ENCODE assay signal across 1 cellular context in the genomic region with DNA sequence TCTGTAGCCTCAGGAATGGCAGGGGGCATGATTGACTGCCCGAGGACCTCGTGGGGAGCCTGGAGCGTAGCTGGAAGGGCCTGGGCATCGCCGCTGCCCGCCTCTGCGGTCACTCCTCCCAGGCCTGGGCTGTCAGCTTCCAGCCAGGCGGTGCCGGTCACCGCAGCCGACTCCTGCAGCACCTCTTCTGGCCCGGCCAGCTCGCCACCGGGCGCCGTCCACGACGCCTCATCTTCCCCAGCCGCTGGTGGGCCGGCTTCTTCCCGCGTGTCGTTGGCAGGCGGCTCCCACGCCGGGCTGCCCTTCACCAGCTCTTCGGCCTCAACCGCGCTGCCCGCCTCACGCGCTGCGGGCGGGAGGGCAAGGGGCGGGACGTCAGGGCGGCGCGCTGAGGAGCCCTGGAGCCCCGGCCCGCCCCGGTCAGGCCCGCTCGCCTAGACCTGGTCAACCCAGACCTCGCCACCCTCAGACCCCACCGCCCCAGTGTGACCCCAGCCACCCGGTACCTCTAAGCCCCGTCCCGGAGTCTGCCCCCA.
TF ChIP-seq lines count a peak whose summit lies in the region.

No MANE protein-coding gene starts in this region.

TF ChIP-seq in H1, 55 proteins besides CTCF, POLR2A, EP300 and RAD21 (continued from another document):
- TF ChIP-seq, protein P1, sequence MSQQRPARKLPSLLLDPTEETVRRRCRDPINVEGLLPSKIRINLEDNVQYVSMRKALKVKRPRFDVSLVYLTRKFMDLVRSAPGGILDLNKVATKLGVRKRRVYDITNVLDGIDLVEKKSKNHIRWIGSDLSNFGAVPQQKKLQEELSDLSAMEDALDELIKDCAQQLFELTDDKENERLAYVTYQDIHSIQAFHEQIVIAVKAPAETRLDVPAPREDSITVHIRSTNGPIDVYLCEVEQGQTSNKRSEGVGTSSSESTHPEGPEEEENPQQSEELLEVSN (IDR thresholded peaks at IDR 0.05) = peak; percentile 75
- TF ChIP-seq TBP (IDR thresholded peaks at IDR 0.05; ENCODE audit: low read depth, low read length) = no peak
- TF ChIP-seq JUN (IDR thresholded peaks at IDR 0.05; ENCODE audit: low read depth, low read length) = no peak
- TF ChIP-seq, protein P2, sequence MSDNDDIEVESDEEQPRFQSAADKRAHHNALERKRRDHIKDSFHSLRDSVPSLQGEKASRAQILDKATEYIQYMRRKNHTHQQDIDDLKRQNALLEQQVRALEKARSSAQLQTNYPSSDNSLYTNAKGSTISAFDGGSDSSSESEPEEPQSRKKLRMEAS (IDR thresholded peaks at IDR 0.05) = peak; percentile 67
- TF ChIP-seq RXRA (IDR thresholded peaks at IDR 0.05; ENCODE audit: insufficient read depth, low read depth, low read length) = no peak
- peak; percentile 50 for TF ChIP-seq SUZ12 (IDR thresholded peaks at IDR 0.05; ENCODE audit: low read length)
- no peak for TF ChIP-seq ASH2L (IDR thresholded peaks at IDR 0.05; ENCODE audit: low read length)
